Comparison of ENCODE assay signal across 1 cellular context in genomic region chr15:65409284-65409631, GRCh38.
TF ChIP-seq lines count a peak whose summit lies in the region.

No MANE protein-coding gene starts in this region.

TF ChIP-seq in HepG2, 621 proteins besides CTCF, POLR2A, EP300 and RAD21:
- TF ChIP-seq ZBTB1 (CRISPR knock-in tag; IDR thresholded peaks at IDR 0.05; ENCODE audit: borderline replicate concordance) (no peak), GABPA (IDR thresholded peaks at IDR 0.05; ENCODE audit: low read depth, low read length) (no peak), GABPA (CRISPR knock-in tag; IDR thresholded peaks at IDR 0.05; ENCODE audit: low read depth) (peak; percentile 45; the same call in 1 of the 2 replicates), HOXA7 (CRISPR knock-in tag; IDR thresholded peaks at IDR 0.05) (no peak), ATF3 (CRISPR knock-in tag; IDR thresholded peaks at IDR 0.05) (no peak)
